In genomic region chr13:66207610-66208009, GRCh38 we compare ENCODE assay signal across 32 cellular contexts.
"Had no signal": no experiment of that assay in that cellular context is flagged by ENCODE, and none has a peak within 500 bp of the region (broad histone marks: within the 10 kb centered on the region; RNA-seq: fewer than 3 reads in every experiment).

No MANE protein-coding gene starts in this region.

- H3K36me3 ChIP-seq: cardiac muscle cell, MG63 had no signal

- H3K27ac ChIP-seq: cardiac muscle cell, PC-9, RWPE1 had no signal

- H3K36me3 Mint-ChIP-seq: activated naive CD4-positive, alpha-beta T cell treated with anti-CD3 and anti-CD28 coated beads, Interleukin-2, amount 50 U/mL, for 72 hours had no signal

- H3K4me3 ChIP-seq: cardiac muscle cell, MG63, PC-9 had no signal

- H3K4me3 Mint-ChIP-seq: activated CD4-positive, alpha-beta T cell treated with anti-CD3 and anti-CD28 coated beads for 36 hours; activated CD4-positive, alpha-beta T cell treated with anti-CD3 and anti-CD28 coated beads, Interleukin-2, amount 10 ng/mL, durations not matched to agents 7 days and 5 days; activated CD8-positive, alpha-beta T cell treated with anti-CD3 and anti-CD28 coated beads, Interleukin-2, amount 10 ng/mL, durations not matched to agents 7 days and 5 days; activated naive CD4-positive, alpha-beta T cell treated with anti-CD3 and anti-CD28 coated beads for 36 hours; activated T-cell treated with anti-CD3 and anti-CD28 coated beads, Interleukin-2, amount 50 U/mL, for 24 hours; central memory CD8-positive, alpha-beta T cell; T-helper 1 cell treated with Interleukin-12 subunit alpha and Interleukin-12 subunit beta and Interleukin-4 antibody, amounts not matched to agents 30 μg/mL and 1 μg/mL, for 36 hours; T-helper 2 cell treated with Interferon-gamma antibody and Interleukin-4, amounts not matched to agents 5 μg/mL and 100 μg/mL, for 36 hours had no signal

- H3K9me3 Mint-ChIP-seq: activated CD4-positive, alpha-beta T cell treated with anti-CD3 and anti-CD28 coated beads, Interleukin-2, amount 10 ng/mL, durations not matched to agents 7 days and 5 days had no signal

- H3K27ac Mint-ChIP-seq: activated CD4-positive, alpha-beta T cell treated with anti-CD3 and anti-CD28 coated beads for 36 hours; activated CD4-positive, alpha-beta T cell treated with anti-CD3 and anti-CD28 coated beads, Interleukin-2, amount 10 ng/mL, durations not matched to agents 7 days and 5 days; activated CD8-positive, alpha-beta T cell treated with anti-CD3 and anti-CD28 coated beads, Interleukin-2, amount 10 ng/mL, durations not matched to agents 7 days and 5 days; activated naive CD4-positive, alpha-beta T cell treated with anti-CD3 and anti-CD28 coated beads for 36 hours; activated naive CD4-positive, alpha-beta T cell treated with anti-CD3 and anti-CD28 coated beads, Interleukin-2, amount 50 U/mL, for 72 hours; activated T-cell treated with anti-CD3 and anti-CD28 coated beads, Interleukin-2, amount 50 U/mL, for 24 hours; activated T-helper 2 cell treated with anti-CD3 and anti-CD28 coated beads, Interferon-gamma antibody, Interleukin-2, Interleukin-4, amounts not matched to agents 10 μg/mL and 5 μg/mL and 100 μg/mL, durations not matched to agents 14 hours and 24 hours and 36 hours; T-helper 1 cell treated with Interleukin-12 subunit alpha and Interleukin-12 subunit beta and Interleukin-4 antibody, amounts not matched to agents 30 μg/mL and 1 μg/mL, for 36 hours; T-helper 2 cell treated with Interferon-gamma antibody and Interleukin-4, amounts not matched to agents 5 μg/mL and 100 μg/mL, for 36 hours had no signal

- H3K27me3 Mint-ChIP-seq: activated CD4-positive, alpha-beta T cell treated with anti-CD3 and anti-CD28 coated beads for 36 hours; activated CD4-positive, alpha-beta T cell treated with anti-CD3 and anti-CD28 coated beads, Interleukin-2, amount 10 ng/mL, durations not matched to agents 7 days and 5 days; activated T-cell treated with anti-CD3 and anti-CD28 coated beads, Interleukin-2, amount 50 U/mL, for 24 hours; central memory CD8-positive, alpha-beta T cell had no signal

- ATAC-seq: activated CD4-positive, alpha-beta T cell treated with anti-CD3 and anti-CD28 coated beads for 36 hours; activated CD8-positive, alpha-beta T cell treated with anti-CD3 and anti-CD28 coated beads, Interleukin-2, amount 10 ng/mL, durations not matched to agents 7 days and 5 days; activated naive CD4-positive, alpha-beta T cell treated with anti-CD3 and anti-CD28 coated beads, Interleukin-2, amount 50 U/mL, for 72 hours; Right ventricle myocardium inferior had no signal

- H3K27me3 ChIP-seq: cardiac muscle cell, MG63 had no signal

- DNase-seq: activated CD4-positive, alpha-beta T cell treated with anti-CD3 and anti-CD28 coated beads for 36 hours; activated CD4-positive, alpha-beta T cell treated with anti-CD3 and anti-CD28 coated beads, Interleukin-2, amount 10 ng/mL, durations not matched to agents 7 days and 5 days; activated CD4-positive, alpha-beta T cell treated with anti-CD3 and anti-CD28 coated beads, Interleukin-2, amount 50 U/mL, for 48 hours; activated CD8-positive, alpha-beta T cell treated with anti-CD3 and anti-CD28 coated beads, Interleukin-2, amount 10 ng/mL, durations not matched to agents 7 days and 5 days; activated gamma-delta T cell treated with Interleukin-2 at 50 U/mL for 16 hours; activated naive CD4-positive, alpha-beta T cell treated with anti-CD3 and anti-CD28 coated beads for 36 hours; activated T-cell treated with anti-CD3 and anti-CD28 coated beads, Interleukin-2, amount 50 U/mL, for 24 hours; amniotic stem cell; aorta; Karpas-422; KBM-7; MG63; NCI-H1048; NCI-H1105 treated with DMSO at 0.1 percent for 48 hours; NCI-H1436 treated with DMSO at 0.1 percent for 48 hours; NCI-H1694 treated with DMSO at 0.1 percent for 48 hours; NCI-H2029; NCI-H510A; NCI-H526; NCI-H748 treated with DMSO at 0.1 percent for 48 hours; NK-92 treated with Interleukin-12 subunit alpha and Interleukin-12 subunit beta, amount 100 ng/mL, for 24 hours; PC-9 had no signal

- H2AFZ ChIP-seq: PC-9 had no signal

- H3K9me3 ChIP-seq: MG63 had no signal

- H3K4me1 Mint-ChIP-seq: activated CD4-positive, alpha-beta T cell treated with anti-CD3 and anti-CD28 coated beads for 36 hours; activated CD4-positive, alpha-beta T cell treated with anti-CD3 and anti-CD28 coated beads, Interleukin-2, amount 10 ng/mL, durations not matched to agents 7 days and 5 days; central memory CD8-positive, alpha-beta T cell had no signal

- FAIRE-seq: RCC 7860, TTC549 had no signal

- H3K4me2 ChIP-seq: PC-9 had no signal
